ENCODE assay signal across 8 cellular contexts in genomic region chr12:102484017-102484731, GRCh38. TPM values are rescaled to one million over a fixed set of nuclear protein-coding genes. Genes with fewer than 3 reads are reported as not detected.
DNase-seq lines count a peak whose midpoint lies in the region; ATAC-seq, FAIRE-seq and TF ChIP-seq lines count a peak whose summit lies in the region.

No MANE protein-coding gene starts in this region.

- H3K4me1 Mint-ChIP-seq in CD8-positive, alpha-beta memory T cell, result peaks cover 1 to 15% (median 13%) of the 10 kb centered on the region in 3 donors
- H3K4me1 Mint-ChIP-seq in type B pancreatic cell (ENCODE audit: unreplicated experiment), result peaks cover 8% of the 10 kb centered on the region

- H3K9me2 ChIP-seq in OCI-LY7 (ENCODE audit: insufficient read depth, low read length), result no peaks in the 10 kb centered on the region

- H3K4me3 ChIP-seq in CD8-positive, alpha-beta memory T cell (ENCODE audit: low read length), result peak overlapping the region; percentile 27
- H3K4me3 ChIP-seq in OCI-LY7 (ENCODE audit: low read depth, low read length, poor library complexity, severe bottlenecking) (no peak overlapping the region), pancreas (peak overlapping the region in 1 of 4 donors; percentile 15)

- peak overlapping the region in 2 of 8 donors; percentile 13 to 25 for H3K27ac Mint-ChIP-seq in CD8-positive, alpha-beta memory T cell
- peak overlapping the region; percentile 24 for H3K27ac Mint-ChIP-seq in type B pancreatic cell

- H3K27ac ChIP-seq in CD8-positive, alpha-beta memory T cell (ENCODE audit: low read depth, low read length), result no peak overlapping the region
- H3K27ac ChIP-seq in OCI-LY7 (ENCODE audit: low read depth, low read length, poor library complexity, severe bottlenecking) (no peak overlapping the region), foreskin keratinocyte (no peak overlapping the region), pancreas (peak overlapping the region in 1 of 4 donors; percentile 14)

- H4K20me1 ChIP-seq in OCI-LY7 (ENCODE audit: insufficient read depth, low read length), result no peaks in the 10 kb centered on the region

- POLR2A ChIA-PET in CD8-positive, alpha-beta memory T cell (lab: Charles Lee), result no interaction called here
- POLR2A ChIA-PET in OCI-LY7 (lab: Charles Lee), result interaction anchor here (0.7 to 0.8 kb wide), 2 partner anchors 265 to 548 kb away, joined by 3 read pairs; no protein-coding TSS in a partner anchor

- peak overlapping the region; percentile 63 for H3K4me2 ChIP-seq in OCI-LY7 (ENCODE audit: low read length)

- peak; percentile 64 for ATAC-seq in HG03432 (IDR thresholded peaks at IDR 0.05; ENCODE audit: unreplicated experiment)
- peak; percentile 56 for ATAC-seq in foreskin keratinocyte
- peak; percentile 67 to 84 (median 82) for ATAC-seq in pancreas

- intact Hi-C loops in OCI-LY7 (cut with micrococcal nuclease; ENCODE audit: unreplicated experiment), result loop anchor here (1.0 to 10.0 kb wide), 4 partner anchors 389 to 709 kb away; no protein-coding TSS in a partner anchor
- intact Hi-C loops in pancreas (cut with DNase I), result loop anchor here in 1 of 3 donors (10.0 kb wide), 1 partner anchor 319 kb away; no protein-coding TSS in a partner anchor

- WGBS in pancreas, 2 donors, result 15 to 21% methylated on average over 14 of the region's 14 CpGs

- H3K9me3 Mint-ChIP-seq in CD8-positive, alpha-beta memory T cell, result no peaks in the 10 kb centered on the region
- no peaks in the 10 kb centered on the region for H3K9me3 Mint-ChIP-seq in type B pancreatic cell

- H3K79me2 ChIP-seq in OCI-LY7 (ENCODE audit: insufficient read depth, low read depth, low read length), result no peaks in the 10 kb centered on the region

- TF ChIP-seq CTCF in OCI-LY7 (conservative IDR thresholded peaks at IDR 0.05; ENCODE audit: low read length), result peak; percentile 96
- peak; percentile 68 for TF ChIP-seq CTCF in foreskin keratinocyte (conservative IDR thresholded peaks at IDR 0.05)
- TF ChIP-seq CTCF in pancreas (IDR thresholded peaks at IDR 0.05), result peak; percentile 77 to 92 (median 88)
- peak; percentile 95 for TF ChIP-seq CTCF in type B pancreatic cell (conservative IDR thresholded peaks at IDR 0.05)

- no peaks in the 10 kb centered on the region for H3K36me3 ChIP-seq in CD8-positive, alpha-beta memory T cell (ENCODE audit: insufficient read depth, low read length)
- no peaks in the 10 kb centered on the region for H3K36me3 ChIP-seq in OCI-LY7 (ENCODE audit: insufficient read depth, low read length)
- H3K36me3 ChIP-seq in pancreas, result no peaks in the 10 kb centered on the region

- peak; percentile 4 to 55 (median 29) for DNase-seq in CD8-positive, alpha-beta memory T cell
- DNase-seq in GM19239 (ENCODE audit: insufficient read length, low spot score), result peak; percentile 19
- DNase-seq in OCI-LY7 (ENCODE audit: low spot score), result peak; percentile 59
- peak; percentile 7 for DNase-seq in activated T-helper 1 cell treated with Interleukin-2 at 50 U/mL for 16 hours (ENCODE audit: low read depth)
- peak in 1 of 2 donors; percentile 8 for DNase-seq in foreskin keratinocyte
- peak in 5 of 6 donors; percentile 6 to 59 (median 32) for DNase-seq in pancreas
- no peak for DNase-seq in type B pancreatic cell (ENCODE audit: extremely low spot score, unreplicated experiment)

- no peaks in the 10 kb centered on the region for H3K27me3 ChIP-seq in CD8-positive, alpha-beta memory T cell (ENCODE audit: insufficient read depth, low read length, poor library complexity, severe bottlenecking)
- peaks cover 15% of the 10 kb centered on the region for H3K27me3 ChIP-seq in foreskin keratinocyte
- H3K27me3 ChIP-seq in pancreas, result no peaks in the 10 kb centered on the region

- H3K27me3 Mint-ChIP-seq in CD8-positive, alpha-beta memory T cell, result no peaks in the 10 kb centered on the region
- no peaks in the 10 kb centered on the region for H3K27me3 Mint-ChIP-seq in type B pancreatic cell

- no peaks in the 10 kb centered on the region for H3K9me3 ChIP-seq in CD8-positive, alpha-beta memory T cell (ENCODE audit: low read length)
- no peaks in the 10 kb centered on the region for H3K9me3 ChIP-seq in OCI-LY7 (ENCODE audit: low read length)
- no peaks in the 10 kb centered on the region for H3K9me3 ChIP-seq in pancreas

- FAIRE-seq in GM19239 (lab: Jason Lieb, UNC) (no peak), pancreas (lab: Jason Lieb, UNC) (no peak)

- CTCF ChIA-PET in CD8-positive, alpha-beta memory T cell (lab: Charles Lee), result interaction anchor here (0.7 to 1.8 kb wide), 19 partner anchors 9 to 572 kb away, joined by 3 to 7 read pairs (median 4); no protein-coding TSS in a partner anchor
- CTCF ChIA-PET in OCI-LY7 (lab: Charles Lee; ENCODE audit: unreplicated experiment), result interaction anchor here (0.6 to 1.1 kb wide), 2 partner anchors 294 to 581 kb away, joined by 3 read pairs; no protein-coding TSS in a partner anchor

- H2AFZ ChIP-seq in OCI-LY7 (ENCODE audit: low read length), result peak overlapping the region; percentile 82; the same call in 1 of the 2 replicates

- H3K4me1 ChIP-seq in CD8-positive, alpha-beta memory T cell (ENCODE audit: insufficient read depth, low read length), result peaks cover 16% of the 10 kb centered on the region
- H3K4me1 ChIP-seq in OCI-LY7 (ENCODE audit: insufficient read depth, low read length, poor library complexity, severe bottlenecking), result peaks cover 13% of the 10 kb centered on the region
- no peaks in the 10 kb centered on the region for H3K4me1 ChIP-seq in foreskin keratinocyte
- H3K4me1 ChIP-seq in pancreas, result no peaks in the 10 kb centered on the region

- H3K36me3 Mint-ChIP-seq in CD8-positive, alpha-beta memory T cell, result no peaks in the 10 kb centered on the region
- H3K36me3 Mint-ChIP-seq in type B pancreatic cell, result no peaks in the 10 kb centered on the region

- BruUV-seq in OCI-LY7 (replicated peaks; lab: Mats Ljungman, UMichigan), result no TSS peak

- peak overlapping the region in 6 of 7 donors; percentile 69 to 85 (median 77) for H3K4me3 Mint-ChIP-seq in CD8-positive, alpha-beta memory T cell
- H3K4me3 Mint-ChIP-seq in type B pancreatic cell, result peak overlapping the region; percentile 10

RNA-seq across cellular contexts. Expression of gene IGF1, which starts 3.8 kb away (rescaled TPM):
- 1 to 10 TPM in 1 of 2 experiments, under 1 TPM in 1; 0.28 to 1.4 TPM for total RNA-seq in CD8-positive, alpha-beta memory T cell
- polyA plus RNA-seq in CD8-positive, alpha-beta memory T cell, result not detected
- not detected in 2 replicates for total RNA-seq in OCI-LY7 (2014; rRNA removed; shearing (Covaris generic))
- total RNA-seq in OCI-LY7 (2022) (not detected in 2 replicates), foreskin keratinocyte (not detected in 2 replicates), pancreas (10 to 100 TPM in 3 of 6 donors, 1 to 10 TPM in 3; 1.5 to 23.8 (median 8.5) TPM), type B pancreatic cell (ENCODE audit: low replicate concordance) (8.4 and 16.1 TPM in 2 replicates)
- polyA plus RNA-seq in foreskin keratinocyte (not detected in 2 replicates), pancreas (1 to 10 TPM; 2.4 to 6.8 TPM)
